Comparison of ENCODE assay signal across 8 cellular contexts in the genomic region with DNA sequence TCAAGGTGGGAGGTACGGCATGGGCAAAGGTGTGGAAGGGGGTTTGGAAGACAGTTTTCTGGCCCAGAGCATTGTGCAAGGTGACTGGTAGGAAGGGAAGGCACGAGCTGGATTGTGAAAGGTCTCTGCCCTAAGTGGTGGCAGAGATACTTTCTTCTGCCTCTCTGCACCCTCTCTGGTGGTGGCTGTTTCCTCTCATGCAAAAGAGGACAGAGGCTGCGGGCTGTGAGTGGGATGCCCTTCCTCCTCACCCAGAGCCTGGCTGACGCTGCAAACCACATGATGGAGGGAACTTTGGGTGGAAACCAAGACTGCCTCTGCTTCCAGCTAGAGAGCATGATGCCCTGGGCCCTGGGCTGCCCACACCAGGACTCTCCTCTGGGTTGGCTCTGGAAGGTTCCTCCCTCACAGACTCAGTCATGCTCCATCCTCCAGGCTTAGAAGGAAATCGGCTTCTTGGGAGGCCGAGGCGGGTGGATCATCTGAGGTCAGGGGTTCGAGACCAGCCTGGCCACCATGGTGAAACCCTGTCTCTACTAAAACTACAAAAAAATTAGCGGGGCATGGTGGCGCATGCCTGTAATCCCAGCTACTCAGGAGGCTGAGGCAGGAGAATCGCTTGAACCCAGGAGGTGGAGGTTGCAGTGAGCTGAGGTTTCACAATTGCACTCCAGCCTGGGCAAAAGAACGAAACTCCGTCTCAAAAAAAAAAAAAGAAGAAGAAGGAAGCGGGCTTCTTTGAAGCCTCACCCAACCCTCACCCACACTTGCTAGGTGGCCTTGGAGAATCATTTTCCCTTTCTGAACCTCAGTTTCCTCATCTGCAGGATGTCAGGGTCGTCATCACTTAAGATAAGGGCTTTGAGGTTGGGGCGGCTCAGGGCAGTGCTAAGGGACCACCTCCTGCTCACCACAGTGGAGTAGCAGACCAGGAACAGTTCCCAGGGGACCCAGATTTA. TPM values are rescaled to one million over a fixed set of nuclear protein-coding genes. Genes with fewer than 3 reads are reported as not detected.
DNase-seq lines count a peak whose midpoint lies in the region; ATAC-seq, FAIRE-seq and TF ChIP-seq lines count a peak whose summit lies in the region.

No MANE protein-coding gene starts in this region.

- H2BK15ac ChIP-seq in H1 (ENCODE audit: low read length): no peak overlapping the region

- no peak overlapping the region for H2AK5ac ChIP-seq in H1 (ENCODE audit: low read depth, low read length)

- no peak for TF ChIP-seq POLR2A in H1 (IDR thresholded peaks at IDR 0.05; ENCODE audit: control extremely low read depth in 1 of 2, low read depth in 2 of 2, low read length in 2 of 2)

- H3K27me3 ChIP-seq in H1 (replicated peaks in 1 of 4; ENCODE audit: control insufficient read depth in 3 of 4, extremely low read depth in 1 of 4, insufficient read depth in 3 of 4, low read length in 3 of 4): peaks cover 0 to 3% (median 0%) of the 10 kb centered on the region in 4 experiments; a peak in 2 of 7 replicates

- H4K91ac ChIP-seq in H1 (replicated peaks; ENCODE audit: insufficient read length, low read length): no peak overlapping the region

- ATAC-seq in GM18502 (IDR thresholded peaks at IDR 0.05; ENCODE audit: poor library complexity, unreplicated experiment) (peak; percentile 81), HG03039 (IDR thresholded peaks at IDR 0.05; ENCODE audit: unreplicated experiment) (peak; percentile 78), HG03159 (IDR thresholded peaks at IDR 0.05; ENCODE audit: unreplicated experiment) (no peak), HG03196 (IDR thresholded peaks at IDR 0.05; ENCODE audit: unreplicated experiment) (no peak)

- H3K56ac ChIP-seq in H1 (replicated peaks; ENCODE audit: insufficient read length, low read depth, low read length): no peak overlapping the region

- H3K4me3 ChIP-seq in H1 (ENCODE audit: extremely low read depth in 1 of 4, insufficient read depth in 2 of 4, low read depth in 3 of 4, low read length in 4 of 4): no peak overlapping the region

- H3K4ac ChIP-seq in H1 (replicated peaks; ENCODE audit: insufficient read length, low read depth, low read length): no peak overlapping the region

- no peak for TF ChIP-seq RAD21 in H1 (IDR thresholded peaks at IDR 0.05 in 1 of 2, conservative IDR thresholded peaks at IDR 0.05 in 1 of 2; ENCODE audit: low read depth in 2 of 2, low read length in 2 of 2)

- CTCF ChIA-PET in H1 (lab: Charles Lee; ENCODE audit: partially characterized antibody): interaction anchor here (1.7 kb wide), 1 partner anchor 32 kb away, joined by 4 read pairs; no protein-coding TSS in a partner anchor

- H3K9ac ChIP-seq in H1 (replicated peaks in 1 of 4; ENCODE audit: extremely low read depth in 1 of 4, low read depth in 3 of 4, low read length in 3 of 4): no peak overlapping the region

- no peaks in the 10 kb centered on the region for H3K23me2 ChIP-seq in H1 (ENCODE audit: low read depth, low read length)

- DNase-seq in T-helper 9 cell (peak; percentile 58), H1 (ENCODE audit: low read depth in 1 of 2, low spot score in 2 of 2) (no peak), NCI-H1694 (lab: John Stamatoyannopoulos, UW) (no peak)
- DNase-seq in stimulated activated CD4-positive, alpha-beta T cell treated with anti-CD3 and anti-CD28 coated beads, Interleukin-4, amount 100 ng/mL, for 1 hour: peak; percentile 64

- no peak for TF ChIP-seq EP300 in H1 (IDR thresholded peaks at IDR 0.05; ENCODE audit: borderline replicate concordance in 1 of 2, low read depth in 2 of 2, low read length in 2 of 2)

- no peaks in the 10 kb centered on the region for H3K4me1 ChIP-seq in H1 (replicated peaks in 1 of 4; ENCODE audit: control insufficient read depth in 3 of 4, insufficient read depth in 4 of 4, low read length in 3 of 4)

- no peak for FAIRE-seq in H1 (lab: Jason Lieb, UNC)

- H3K4me2 ChIP-seq in H1 (ENCODE audit: insufficient read depth in 1 of 2, low read depth in 2 of 2, low read length in 2 of 2): no peak overlapping the region

- no peaks in the 10 kb centered on the region for H3K79me2 ChIP-seq in H1 (ENCODE audit: control insufficient read depth in 1 of 2, insufficient read depth in 2 of 2, low read length in 2 of 2)

- H2BK12ac ChIP-seq in H1 (ENCODE audit: low read depth, low read length): no peak overlapping the region

- no peaks in the 10 kb centered on the region for H3K9me3 ChIP-seq in H1 (ENCODE audit: insufficient read depth in 2 of 2, low read depth in 1 of 2, low read length in 1 of 2)

- 87% methylated on average over 10 of the region's 16 CpGs; no CpG with 5 or more reads in 1 of the 2 experiments for WGBS in H1 (ENCODE audit: extremely low coverage in 1 of 2, insufficient coverage in 1 of 2, insufficient read length in 1 of 2, insufficient replicate concordance in 2 of 2, low coverage in 1 of 2, low lambda C conversion rate in 2 of 2, missing lambda C conversion rate in 1 of 2), 2 experiments

- no peak overlapping the region for H3K14ac ChIP-seq in H1 (ENCODE audit: insufficient read length)

- H3K18ac ChIP-seq in H1 (ENCODE audit: extremely low read depth, low read length): peak overlapping the region; percentile 32; the same call in 1 of the 2 replicates

- H2BK120ac ChIP-seq in H1 (replicated peaks; ENCODE audit: low read depth, low read length): no peak overlapping the region

- H2AFZ ChIP-seq in H1 (ENCODE audit: low read length): no peak overlapping the region

- H4K5ac ChIP-seq in H1 (ENCODE audit: insufficient read length, low read depth, low read length): no peak overlapping the region

- no peak for TF ChIP-seq CTCF in H1 (IDR thresholded peaks at IDR 0.05; ENCODE audit: control extremely low read depth in 1 of 3, insufficient read depth in 1 of 3, low read depth in 1 of 3, low read length in 3 of 3)

- no peak overlapping the region for H3K27ac ChIP-seq in H1 (ENCODE audit: low read depth, low read length)

- no peak overlapping the region for H3K23ac ChIP-seq in H1 (ENCODE audit: insufficient read length)

- H2BK5ac ChIP-seq in H1 (ENCODE audit: low read depth, low read length): no peak overlapping the region

- no peaks in the 10 kb centered on the region for H3K79me1 ChIP-seq in H1 (ENCODE audit: low read depth, low read length)

- no peaks in the 10 kb centered on the region for H4K20me1 ChIP-seq in H1 (replicated peaks in 1 of 2; ENCODE audit: control insufficient read depth in 1 of 2, insufficient read depth in 2 of 2, low read length in 2 of 2)

- no peaks in the 10 kb centered on the region for H3K36me3 ChIP-seq in H1 (ENCODE audit: control insufficient read depth in 2 of 4, insufficient read depth in 4 of 4, low read length in 3 of 4)

- POLR2A ChIA-PET in H1 (lab: Charles Lee; ENCODE audit: partially characterized antibody): no interaction called here

- H4K8ac ChIP-seq in H1 (ENCODE audit: extremely low read depth, insufficient read depth, low read length): no peak overlapping the region

- no peak overlapping the region for H2BK20ac ChIP-seq in H1 (ENCODE audit: low read length)

TF ChIP-seq in H1, 55 proteins besides CTCF, POLR2A, EP300 and RAD21:
- TF ChIP-seq SIX5 (IDR thresholded peaks at IDR 0.05; ENCODE audit: low read depth, low read length) (no peak), YY1 (IDR thresholded peaks at IDR 0.05; ENCODE audit: low read depth, low read length) (no peak), ZNF274 (IDR thresholded peaks at IDR 0.05; ENCODE audit: borderline replicate concordance, extremely low read depth, low read length) (no peak), TAF7 (optimal IDR thresholded peaks at IDR 0.05; ENCODE audit: borderline replicate concordance, low read depth, low read length) (no peak), EZH2 (IDR thresholded peaks at IDR 0.05; ENCODE audit: low read depth, low read length, severe bottlenecking) (no peak), TEAD4 (IDR thresholded peaks at IDR 0.05; ENCODE audit: low read depth, low read length) (no peak), CBX8 (IDR thresholded peaks at IDR 0.05; ENCODE audit: borderline replicate concordance, low read depth, low read length) (no peak), BCL11A (IDR thresholded peaks at IDR 0.05; ENCODE audit: low read depth in 2 of 2, low read length in 2 of 2) (no peak), RXRA (IDR thresholded peaks at IDR 0.05; ENCODE audit: insufficient read depth, low read depth, low read length) (no peak), SIN3A (conservative IDR thresholded peaks at IDR 0.05 in 1 of 2, IDR thresholded peaks at IDR 0.05 in 1 of 2; ENCODE audit: low read depth in 1 of 2, low read length in 2 of 2) (no peak), GABPA (IDR thresholded peaks at IDR 0.05; ENCODE audit: borderline replicate concordance, insufficient read depth, low read length) (no peak), BACH1 (IDR thresholded peaks at IDR 0.05; ENCODE audit: low read length) (no peak), KDM5A (IDR thresholded peaks at IDR 0.05; ENCODE audit: low read length) (no peak), RFX5 (IDR thresholded peaks at IDR 0.05; ENCODE audit: borderline replicate concordance, low read depth, low read length) (no peak), SP1 (IDR thresholded peaks at IDR 0.05; ENCODE audit: low read depth, low read length) (no peak), RBBP5 (IDR thresholded peaks at IDR 0.05; ENCODE audit: borderline replicate concordance, low read depth, low read length) (no peak)
- TF ChIP-seq, protein P1, sequence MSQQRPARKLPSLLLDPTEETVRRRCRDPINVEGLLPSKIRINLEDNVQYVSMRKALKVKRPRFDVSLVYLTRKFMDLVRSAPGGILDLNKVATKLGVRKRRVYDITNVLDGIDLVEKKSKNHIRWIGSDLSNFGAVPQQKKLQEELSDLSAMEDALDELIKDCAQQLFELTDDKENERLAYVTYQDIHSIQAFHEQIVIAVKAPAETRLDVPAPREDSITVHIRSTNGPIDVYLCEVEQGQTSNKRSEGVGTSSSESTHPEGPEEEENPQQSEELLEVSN (IDR thresholded peaks at IDR 0.05): no peak

RNA-seq across cellular contexts. Expression of a gene that starts 8.3 kb away (rescaled TPM):
- total RNA-seq in H1 (2021; fragmentation: NEBNext Ultra II Directional; extraction: Animal tissue kit (Norgen Biotek cat#: 25700)): 0.63 and 1.8 TPM in 2 replicates
- polyA plus RNA-seq in H1 (2011; rRNA removed): 1.6 and 3.0 TPM in 2 replicates
- 2.1 TPM for polyA plus RNA-seq in H1 (2011; cell fraction: cytosol; rRNA removed)
- 4.1 TPM for polyA plus RNA-seq in H1 (2011; cell fraction: nucleus; rRNA removed)
- polyA plus RNA-seq in H1 (2012, experiment 1 of 2): 1.2 to 3.1 TPM (median 2.2 TPM) in 3 of 4 replicates, not detected in the other
- polyA plus RNA-seq in H1 (2012, experiment 2 of 2): 1.1 TPM
- polyA plus RNA-seq in H1 (2013, experiment 1 of 2): 0.95 TPM
- 1.7 TPM for polyA plus RNA-seq in H1 (2013, experiment 2 of 2)
- 0.32 and 0.60 TPM in 2 replicates for polyA minus RNA-seq in H1 (2011; rRNA and poly(A)+ RNA removed)
- polyA minus RNA-seq in H1 (2011; cell fraction: cytosol; rRNA and poly(A)+ RNA removed): not detected
- 1.1 TPM for polyA minus RNA-seq in H1 (2011; cell fraction: nucleus; rRNA and poly(A)+ RNA removed)

Comparison
In these comparisons a context has a peak if more than half of its experiments do, and no peak if none do; other contexts are left out.
1. ATAC-seq: peak in GM18502 (single experiment) and HG03039 (single experiment); none in HG03159 (single experiment) and HG03196 (single experiment).
2. DNase-seq: peak in T-helper 9 cell (single experiment) and stimulated activated CD4-positive, alpha-beta T cell treated with anti-CD3 and anti-CD28 coated beads, Interleukin-4, amount 100 ng/mL, for 1 hour (single experiment); none in H1 (0 of 2) and NCI-H1694 (single experiment).